14 cellular contexts compared by ENCODE assay signal in genomic region chr9:69820955-69821788, GRCh38. TPM values are rescaled to one million over a fixed set of nuclear protein-coding genes. Genes with fewer than 3 reads are reported as not detected.
DNase-seq lines count a peak whose midpoint lies in the region; ATAC-seq, FAIRE-seq and TF ChIP-seq lines count a peak whose summit lies in the region.
"Had no signal": no experiment of that assay in that cellular context is flagged by ENCODE, and none has a peak within 500 bp of the region (broad histone marks: within the 10 kb centered on the region; RNA-seq: fewer than 3 reads in every experiment).

No MANE protein-coding gene starts in this region.

- H3K4me3 ChIP-seq in bronchial epithelial cell (ENCODE audit: low read depth, low read length): peak overlapping the region; percentile 12

- DNase-seq in stimulated activated naive CD8-positive, alpha-beta T cell treated with anti-CD3 and anti-CD28 coated beads, Interleukin-15, amount 100 ng/mL, for 72 hours: no peak
- DNase-seq in stimulated activated naive CD8-positive, alpha-beta T cell treated with anti-CD3 and anti-CD28 coated beads, Interleukin-15, Interleukin-2, amounts not matched to agents 100 U/mL and 50 U/mL, for 24 hours: no peak
- no peak for DNase-seq in bronchial epithelial cell (ENCODE audit: low read depth)
- DNase-seq in mesothelial cell of epicardium (ENCODE audit: low spot score in 2 of 2, unreplicated experiment in 2 of 2): no peak
- DNase-seq in LoVo (ENCODE audit: low spot score): no peak
- no peak for DNase-seq in HTR-8/SVneo (ENCODE audit: insufficient read length, low spot score)
- DNase-seq in GM12891 (ENCODE audit: insufficient read length, low spot score): no peak
- DNase-seq in Kasumi-1 (lab: John Stamatoyannopoulos, UW): no peak
- DNase-seq: C1 segment of cervical spinal cord, NCI-H1694 treated with DMSO at 0.1 percent for 48 hours, occipital lobe had no signal

- TF ChIP-seq POLR2A in GM12891 (IDR thresholded peaks at IDR 0.05; ENCODE audit: low read depth, low read length): no peak

- peaks cover 26% of the 10 kb centered on the region for H3K27me3 Mint-ChIP-seq in stimulated activated naive CD8-positive, alpha-beta T cell treated with anti-CD3 and anti-CD28 coated beads, Interleukin-15, amount 100 ng/mL, for 72 hours
- H3K27me3 Mint-ChIP-seq in mesothelial cell of epicardium (ENCODE audit: low read depth): peaks cover 47% of the 10 kb centered on the region

- peaks cover 55% of the 10 kb centered on the region for H3K4me1 Mint-ChIP-seq in stimulated activated naive CD8-positive, alpha-beta T cell treated with anti-CD3 and anti-CD28 coated beads, Interleukin-15, amount 100 ng/mL, for 72 hours
- H3K4me1 Mint-ChIP-seq in mesothelial cell of epicardium: peaks cover 25% of the 10 kb centered on the region

- no peaks in the 10 kb centered on the region for H3K27me3 ChIP-seq in bronchial epithelial cell (ENCODE audit: control insufficient read depth, insufficient read depth, low read length)

- H3K9me3 Mint-ChIP-seq in stimulated activated naive CD8-positive, alpha-beta T cell treated with anti-CD3 and anti-CD28 coated beads, Interleukin-15, amount 100 ng/mL, for 72 hours: peaks cover 14 to 16% of the 10 kb centered on the region in 2 donors
- H3K9me3 Mint-ChIP-seq in mesothelial cell of epicardium: no peaks in the 10 kb centered on the region
- H3K9me3 Mint-ChIP-seq: dendritic cell treated with granulocyte-macrophage colony-stimulating factor and Interleukin-4, amounts not matched to agents 40 ng/mL and 50 ng/mL, for 4 days had no signal

- H3K4me3 Mint-ChIP-seq in stimulated activated naive CD8-positive, alpha-beta T cell treated with anti-CD3 and anti-CD28 coated beads, Interleukin-15, amount 100 ng/mL, for 72 hours: peak overlapping the region; percentile 88 to 89
- peak overlapping the region; percentile 63 for H3K4me3 Mint-ChIP-seq in mesothelial cell of epicardium

- H3K36me3 Mint-ChIP-seq in mesothelial cell of epicardium: no peaks in the 10 kb centered on the region

- no peak for TF ChIP-seq CTCF in bronchial epithelial cell (IDR thresholded peaks at IDR 0.05; ENCODE audit: insufficient read depth, low read length, severe bottlenecking)
- no peak for TF ChIP-seq CTCF in mesothelial cell of epicardium (IDR thresholded peaks at IDR 0.05; ENCODE audit: unreplicated experiment)

- FAIRE-seq in bronchial epithelial cell (lab: Jason Lieb, UNC) (no peak), HTR-8/SVneo (lab: Jason Lieb, UNC) (no peak), GM12891 (lab: Jason Lieb, UNC) (no peak)

- ATAC-seq in stimulated activated naive CD8-positive, alpha-beta T cell treated with anti-CD3 and anti-CD28 coated beads, Interleukin-15, amount 100 ng/mL, for 72 hours: no peak
- no peak for ATAC-seq in stimulated activated naive CD8-positive, alpha-beta T cell treated with anti-CD3 and anti-CD28 coated beads, Interleukin-15, Interleukin-2, amounts not matched to agents 100 U/mL and 50 U/mL, for 24 hours

- no peaks in the 10 kb centered on the region for H3K36me3 ChIP-seq in bronchial epithelial cell (ENCODE audit: control insufficient read depth, insufficient read depth, low read length)
- H3K36me3 ChIP-seq: transverse colon had no signal

- peak overlapping the region; percentile 5 to 47 for H3K27ac Mint-ChIP-seq in stimulated activated naive CD8-positive, alpha-beta T cell treated with anti-CD3 and anti-CD28 coated beads, Interleukin-15, amount 100 ng/mL, for 72 hours
- H3K27ac Mint-ChIP-seq in mesothelial cell of epicardium: no peak overlapping the region
- H3K27ac Mint-ChIP-seq: dendritic cell treated with granulocyte-macrophage colony-stimulating factor and Interleukin-4, amounts not matched to agents 40 ng/mL and 50 ng/mL, for 4 days had no signal

TF ChIP-seq in GM12891, 5 proteins besides CTCF, POLR2A, EP300 and RAD21:
- TF ChIP-seq PAX5 (IDR thresholded peaks at IDR 0.05; ENCODE audit: insufficient read depth, low read length, severe bottlenecking) (no peak), SPI1 (IDR thresholded peaks at IDR 0.05; ENCODE audit: low read depth, low read length) (no peak), TAF1 (IDR thresholded peaks at IDR 0.05; ENCODE audit: low read depth, low read length) (no peak), POLR2AphosphoS5 (IDR thresholded peaks at IDR 0.05; ENCODE audit: low read depth, low read length) (no peak), POU2F2 (IDR thresholded peaks at IDR 0.05; ENCODE audit: low read depth, low read length) (no peak)
TF ChIP-seq in GM12891: peak in this region for 0.

RNA-seq across cellular contexts. Expression of gene CFAP95, which starts 0.6 kb away (rescaled TPM):
- not detected in 2 replicates for total RNA-seq in bronchial epithelial cell
- not detected in 3 replicates for total RNA-seq in mesothelial cell of epicardium
- not detected for polyA plus RNA-seq in GM12891 (2012; ENCODE audit: low read depth, missing spikeins)
- total RNA-seq: occipital lobe, OCI-LY7 had no signal
